Comparison of ENCODE assay signal across 8 cellular contexts in the genomic region with DNA sequence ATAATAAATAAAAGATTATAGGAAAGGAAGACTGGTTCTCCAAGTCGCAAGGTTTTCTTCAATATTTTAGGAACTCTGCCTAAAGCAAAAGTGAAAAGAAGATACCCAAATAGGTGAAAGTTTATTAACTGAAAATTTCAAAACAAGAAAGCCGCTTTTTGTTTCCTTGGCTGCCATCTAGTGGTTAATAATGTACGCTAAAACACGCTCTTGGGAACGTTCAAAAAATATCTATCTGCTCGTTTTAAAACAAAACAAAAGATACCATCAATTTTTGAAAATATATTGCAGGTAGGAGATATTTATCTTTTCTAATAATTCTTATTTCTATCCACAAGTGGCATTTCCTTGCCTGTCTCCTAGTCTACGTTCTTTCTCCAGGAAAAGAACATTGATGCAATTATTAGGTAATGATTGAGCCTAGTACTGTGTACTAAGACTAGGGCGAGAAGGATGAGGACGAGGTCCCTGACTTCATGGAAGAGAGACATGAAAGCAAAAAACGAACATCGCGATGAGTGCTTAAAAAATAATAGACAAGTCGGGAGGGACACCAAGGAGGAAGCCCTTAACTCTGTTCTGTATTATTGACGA.
DNase-seq lines count a peak whose midpoint lies in the region; ATAC-seq, FAIRE-seq and TF ChIP-seq lines count a peak whose summit lies in the region.

No MANE protein-coding gene starts in this region.

- H3K27ac Mint-ChIP-seq in natural killer cell (no peak overlapping the region), nephron (no peak overlapping the region)
- no peak overlapping the region for H3K27ac Mint-ChIP-seq in natural killer cell treated with Interleukin-12 subunit alpha and Interleukin-12 subunit beta and Interleukin-15 and Interleukin-18, amount 100 ng/mL, for 72 hours

- DNase-seq in natural killer cell: no peak
- no peak for DNase-seq in natural killer cell treated with Interleukin-12 subunit alpha and Interleukin-12 subunit beta and Interleukin-15 and Interleukin-18, amount 100 ng/mL, for 72 hours (ENCODE audit: low spot score)
- DNase-seq in NCI-H345 (lab: John Stamatoyannopoulos, UW): peak; percentile 60
- no peak for DNase-seq in NOMO-1 treated with DMSO at 0.1 percent for 48 hours (lab: John Stamatoyannopoulos, UW; ENCODE audit: unreplicated experiment)

- H3K4me3 Mint-ChIP-seq in natural killer cell: no peak overlapping the region
- H3K4me3 Mint-ChIP-seq in natural killer cell treated with Interleukin-12 subunit alpha and Interleukin-12 subunit beta and Interleukin-15 and Interleukin-18, amount 100 ng/mL, for 72 hours: no peak overlapping the region
- no peak overlapping the region for H3K4me3 Mint-ChIP-seq in nephron

- H3K4me1 Mint-ChIP-seq in natural killer cell (no peaks in the 10 kb centered on the region), nephron (peaks cover 5% of the 10 kb centered on the region)
- H3K4me1 Mint-ChIP-seq in natural killer cell treated with Interleukin-12 subunit alpha and Interleukin-12 subunit beta and Interleukin-15 and Interleukin-18, amount 100 ng/mL, for 72 hours (ENCODE audit: low read depth in 2 of 2): no peaks in the 10 kb centered on the region

- no peaks in the 10 kb centered on the region for H3K9me3 Mint-ChIP-seq in natural killer cell
- no peaks in the 10 kb centered on the region for H3K9me3 Mint-ChIP-seq in natural killer cell treated with Interleukin-12 subunit alpha and Interleukin-12 subunit beta and Interleukin-15 and Interleukin-18, amount 100 ng/mL, for 72 hours
- no peaks in the 10 kb centered on the region for H3K9me3 Mint-ChIP-seq in nephron

- H3K27me3 Mint-ChIP-seq in natural killer cell (ENCODE audit: low read depth in 2 of 2): no peaks in the 10 kb centered on the region
- no peaks in the 10 kb centered on the region for H3K27me3 Mint-ChIP-seq in natural killer cell treated with Interleukin-12 subunit alpha and Interleukin-12 subunit beta and Interleukin-15 and Interleukin-18, amount 100 ng/mL, for 72 hours
- H3K27me3 Mint-ChIP-seq in nephron (ENCODE audit: low read depth): no peaks in the 10 kb centered on the region

- peak; percentile 28 for FAIRE-seq in colon (lab: Jason Lieb, UNC)

- ATAC-seq in natural killer cell: no peak
- no peak for ATAC-seq in natural killer cell treated with Interleukin-12 subunit alpha and Interleukin-12 subunit beta and Interleukin-15 and Interleukin-18, amount 100 ng/mL, for 72 hours
- no peak for ATAC-seq in GM21447 (IDR thresholded peaks at IDR 0.05; ENCODE audit: unreplicated experiment)
- no peak for ATAC-seq in HG03039 (IDR thresholded peaks at IDR 0.05; ENCODE audit: unreplicated experiment)

- H3K36me3 Mint-ChIP-seq in natural killer cell: no peaks in the 10 kb centered on the region
- H3K36me3 Mint-ChIP-seq in natural killer cell treated with Interleukin-12 subunit alpha and Interleukin-12 subunit beta and Interleukin-15 and Interleukin-18, amount 100 ng/mL, for 72 hours: no peaks in the 10 kb centered on the region
- H3K36me3 Mint-ChIP-seq in nephron (ENCODE audit: low read depth): no peaks in the 10 kb centered on the region

- intact Hi-C loops in natural killer cell (cut with micrococcal nuclease): loop anchor here (1.0 to 5.0 kb wide), 2 partner anchors 134 to 181 kb away; no protein-coding TSS in a partner anchor

- TF ChIP-seq CTCF in natural killer cell (IDR thresholded peaks at IDR 0.05) (peak; percentile 76), nephron (IDR thresholded peaks at IDR 0.05; ENCODE audit: unreplicated experiment in 3 of 3) (peak; percentile 76 to 85 (median 77))
